8 cellular contexts compared by ENCODE assay signal in genomic region chr1:2229921-2230700, GRCh38. TPM values are rescaled to one million over a fixed set of nuclear protein-coding genes. Genes with fewer than 3 reads are reported as not detected.
A peak's percentile ranks its signal among the peaks of the same experiment; 100 is the strongest.
DNase-seq lines count a peak whose midpoint lies in the region; ATAC-seq, FAIRE-seq and TF ChIP-seq lines count a peak whose summit lies in the region.

No MANE protein-coding gene starts in this region.

- H3K36me3 ChIP-seq in CD4-positive, CD25-positive, alpha-beta regulatory T cell (ENCODE audit: control insufficient read depth, insufficient read depth, low read length), result no peaks in the 10 kb centered on the region
- H3K36me3 ChIP-seq in thyroid gland, result no peaks in the 10 kb centered on the region

- peak overlapping the region; percentile 94 to 100 (median 98) for H3K27ac Mint-ChIP-seq in CD4-positive, CD25-positive, alpha-beta regulatory T cell
- H3K27ac Mint-ChIP-seq in central memory CD8-positive, alpha-beta T cell (ENCODE audit: low read depth), result peak overlapping the region; percentile 96

- ATAC-seq in CD4-positive, CD25-positive, alpha-beta regulatory T cell (ENCODE audit: low read depth in 2 of 2), result no peak
- ATAC-seq in central memory CD8-positive, alpha-beta T cell (replicated peaks; ENCODE audit: extremely low read depth, poor library complexity, severe bottlenecking), result no peak
- ATAC-seq in GM21360 (IDR thresholded peaks at IDR 0.05; ENCODE audit: unreplicated experiment), result no peak

- no peak for FAIRE-seq in HTR-8/SVneo (lab: Jason Lieb, UNC)

- peaks cover 21% of the 10 kb centered on the region for H3K27me3 Mint-ChIP-seq in CD4-positive, CD25-positive, alpha-beta regulatory T cell
- no peaks in the 10 kb centered on the region for H3K27me3 Mint-ChIP-seq in central memory CD8-positive, alpha-beta T cell

- H3K36me3 Mint-ChIP-seq in CD4-positive, CD25-positive, alpha-beta regulatory T cell, result no peaks in the 10 kb centered on the region
- H3K36me3 Mint-ChIP-seq in central memory CD8-positive, alpha-beta T cell (ENCODE audit: insufficient read depth), result peaks cover 67% of the 10 kb centered on the region

- 1 to 15% methylated on average over 12 to 32 of the region's 32 CpGs for WGBS in lower leg skin, 2 donors
- WGBS in thyroid gland, 2 donors, result 18 to 23% methylated on average over 21 to 28 of the region's 32 CpGs

- no peak for DNase-seq in CD4-positive, CD25-positive, alpha-beta regulatory T cell
- DNase-seq in NCI-H69 (lab: John Stamatoyannopoulos, UW) (peak; percentile 15), lower leg skin (ENCODE audit: low spot score in 2 of 2) (peak in 1 of 2 donors; percentile 91), thyroid gland (peak; percentile 47), HTR-8/SVneo (ENCODE audit: insufficient read length, low spot score) (no peak), epidermal melanocyte (ENCODE audit: insufficient read length, low spot score) (no peak)
- no peak for DNase-seq in central memory CD8-positive, alpha-beta T cell (ENCODE audit: low spot score in 2 of 2)

- peaks cover 0 to 1% (median 0%) of the 10 kb centered on the region in 7 donors for H3K9me3 Mint-ChIP-seq in CD4-positive, CD25-positive, alpha-beta regulatory T cell
- no peaks in the 10 kb centered on the region for H3K9me3 Mint-ChIP-seq in central memory CD8-positive, alpha-beta T cell

- no peaks in the 10 kb centered on the region for H3K9me3 ChIP-seq in CD4-positive, CD25-positive, alpha-beta regulatory T cell (ENCODE audit: control insufficient read depth in 2 of 2, low read length in 2 of 2)
- H3K9me3 ChIP-seq in thyroid gland, result no peaks in the 10 kb centered on the region

- H3K4me3 Mint-ChIP-seq in CD4-positive, CD25-positive, alpha-beta regulatory T cell, result peak overlapping the region; percentile 95 to 99 (median 96)
- H3K4me3 Mint-ChIP-seq in central memory CD8-positive, alpha-beta T cell, result peak overlapping the region; percentile 91

- peaks cover 51% of the 10 kb centered on the region for H3K4me1 ChIP-seq in CD4-positive, CD25-positive, alpha-beta regulatory T cell (ENCODE audit: control insufficient read depth, insufficient read depth, low read length, poor library complexity, severe bottlenecking)
- H3K4me1 ChIP-seq in thyroid gland, result peaks cover 59 to 63% of the 10 kb centered on the region in 2 donors

- H3K4me3 ChIP-seq in CD4-positive, CD25-positive, alpha-beta regulatory T cell (ENCODE audit: low read depth, low read length), result peak overlapping the region; percentile 86
- peak overlapping the region; percentile 27 for H3K4me3 ChIP-seq in lower leg skin (ENCODE audit: low read depth, poor library complexity, severe bottlenecking)
- peak overlapping the region in 2 of 3 donors; percentile 28 to 54 for H3K4me3 ChIP-seq in thyroid gland (replicated peaks in 1 of 3)

- H3K27me3 ChIP-seq in CD4-positive, CD25-positive, alpha-beta regulatory T cell (ENCODE audit: control insufficient read depth, insufficient read depth, low read length), result no peaks in the 10 kb centered on the region
- no peaks in the 10 kb centered on the region for H3K27me3 ChIP-seq in thyroid gland

- H3K27ac ChIP-seq in CD4-positive, CD25-positive, alpha-beta regulatory T cell (ENCODE audit: insufficient read depth, low read length, poor library complexity, severe bottlenecking), result peak overlapping the region; percentile 84
- H3K27ac ChIP-seq in thyroid gland, result peak overlapping the region; percentile 78 to 90 (median 86)

- intact Hi-C loops in lower leg skin (cut with DNase I; ENCODE audit: low total_unique reads) (loop anchor here (10.0 kb wide), 1 partner anchor 75 kb away; no protein-coding TSS in a partner anchor), thyroid gland (cut with DNase I) (loop anchor here (5.0 kb wide), 1 partner anchor 87 kb away; no protein-coding TSS in a partner anchor)

- TF ChIP-seq CTCF in lower leg skin (IDR thresholded peaks at IDR 0.05) (no peak), thyroid gland (IDR thresholded peaks at IDR 0.05) (no peak)

- peaks cover 0 to 48% (median 21%) of the 10 kb centered on the region in 4 donors for H3K4me1 Mint-ChIP-seq in CD4-positive, CD25-positive, alpha-beta regulatory T cell
- peaks cover 60% of the 10 kb centered on the region for H3K4me1 Mint-ChIP-seq in central memory CD8-positive, alpha-beta T cell

- TF ChIP-seq POLR2A in lower leg skin (IDR thresholded peaks at IDR 0.05) (no peak), thyroid gland (IDR thresholded peaks at IDR 0.05) (no peak)

RNA-seq across cellular contexts. Expression of gene SKI, which starts 2.0 kb away (rescaled TPM):
- total RNA-seq in CD4-positive, CD25-positive, alpha-beta regulatory T cell, result 218 TPM
- polyA plus RNA-seq in CD4-positive, CD25-positive, alpha-beta regulatory T cell, result under 1 TPM; 0.25 to 0.57 (median 0.31) TPM
- 10 to 100 TPM; 67.3 to 80.8 (median 75.4) TPM for total RNA-seq in lower leg skin
- total RNA-seq in thyroid gland, result 10 to 100 TPM; 31.4 to 59.6 (median 39.9) TPM

RNA-seq across cellular contexts. Expression of gene FAAP20, which starts 35.5 kb away (rescaled TPM):
- 40.4 TPM for total RNA-seq in CD4-positive, CD25-positive, alpha-beta regulatory T cell
- polyA plus RNA-seq in CD4-positive, CD25-positive, alpha-beta regulatory T cell, result 10 to 100 TPM; 40.0 to 66.5 (median 51.5) TPM
- total RNA-seq in lower leg skin (10 to 100 TPM; 29.8 to 48.0 (median 45.6) TPM), thyroid gland (10 to 100 TPM; 42.2 to 82.2 (median 50.2) TPM)

Comparison
In these comparisons a context has a peak if more than half of its experiments do, and no peak if none do; other contexts are left out.
1. DNase-seq: peak in NCI-H69 (single experiment) and thyroid gland (2 of 2); none in CD4-positive, CD25-positive, alpha-beta regulatory T cell (0 of 3), central memory CD8-positive, alpha-beta T cell (0 of 2), HTR-8/SVneo (single experiment) and epidermal melanocyte (single experiment).
2. H3K4me3 ChIP-seq: peak in every context shown above with its lines; median percentile 86 in CD4-positive, CD25-positive, alpha-beta regulatory T cell; 41 in thyroid gland; 27 in lower leg skin.